8 cellular contexts compared by ENCODE assay signal in genomic region chr11:2268911-2269600, GRCh38. TPM values are rescaled to one million over a fixed set of nuclear protein-coding genes. Genes with fewer than 3 reads are reported as not detected.
A peak's percentile ranks its signal among the peaks of the same experiment; 100 is the strongest.
DNase-seq lines count a peak whose midpoint lies in the region; ATAC-seq and TF ChIP-seq lines count a peak whose summit lies in the region.

No MANE protein-coding gene starts in this region.

- 1 to 3% methylated on average over 20 to 67 of the region's 84 CpGs for WGBS in body of pancreas, 2 donors

- peak; percentile 85 for DNase-seq in T-helper 2 cell treated with Interferon-gamma antibody and Interleukin-4, amounts not matched to agents 5 μg/mL and 100 μg/mL, for 36 hours (ENCODE audit: low spot score)
- DNase-seq in body of pancreas: peak; percentile 38 to 63 (median 55)
- DNase-seq in left lobe of liver (ENCODE audit: low spot score): peak; percentile 49
- DNase-seq in stimulated activated CD4-positive, alpha-beta T cell treated with anti-CD3 and anti-CD28 coated beads, Interleukin-4, amount 100 ng/mL, for 24 hours: peak; percentile 88
- DNase-seq in middle frontal gyrus (ENCODE audit: extremely low spot score, low spot score): no peak

- TF ChIP-seq POLR2A in body of pancreas (IDR thresholded peaks at IDR 0.05): peak; percentile 20 to 52 (median 22)

- H3K27ac Mint-ChIP-seq in T-helper 2 cell treated with Interferon-gamma antibody and Interleukin-4, amounts not matched to agents 5 μg/mL and 100 μg/mL, for 36 hours: no peak overlapping the region

- no peaks in the 10 kb centered on the region for H3K9me3 Mint-ChIP-seq in T-helper 2 cell treated with Interferon-gamma antibody and Interleukin-4, amounts not matched to agents 5 μg/mL and 100 μg/mL, for 36 hours

- POLR2A ChIA-PET in HEK293 (lab: Yijun Ruan, JAX): no interaction called here

- intact Hi-C loops in body of pancreas (cut with DNase I): no loop called here

- H3K27ac ChIP-seq in HEK293 (ENCODE audit: extremely low read depth, low read depth, low read length) (no peak overlapping the region), body of pancreas (peak overlapping the region in 3 of 4 donors; percentile 41 to 63 (median 51))

- peaks cover 0 to 10% of the 10 kb centered on the region in 2 donors for H3K27me3 ChIP-seq in body of pancreas

- peaks cover 36% of the 10 kb centered on the region for H3K27me3 Mint-ChIP-seq in T-helper 2 cell treated with Interferon-gamma antibody and Interleukin-4, amounts not matched to agents 5 μg/mL and 100 μg/mL, for 36 hours (ENCODE audit: low read depth)

- ATAC-seq in body of pancreas: peak; percentile 63
- ATAC-seq in left lobe of liver: peak; percentile 66
- no peak for ATAC-seq in HG03565 (IDR thresholded peaks at IDR 0.05; ENCODE audit: unreplicated experiment)
- ATAC-seq in GM18861 (IDR thresholded peaks at IDR 0.05; ENCODE audit: unreplicated experiment): no peak

- H3K36me3 Mint-ChIP-seq in T-helper 2 cell treated with Interferon-gamma antibody and Interleukin-4, amounts not matched to agents 5 μg/mL and 100 μg/mL, for 36 hours (ENCODE audit: low read depth): no peaks in the 10 kb centered on the region

- CTCF ChIA-PET in HEK293 (lab: Yijun Ruan, JAX): interaction anchor here (0.5 to 1.3 kb wide), 3 partner anchors 10 to 27 kb away, joined by 3 to 4 read pairs (median 3); no protein-coding TSS in a partner anchor

- no peaks in the 10 kb centered on the region for H3K36me3 ChIP-seq in HEK293 (ENCODE audit: control insufficient read depth in 2 of 2, insufficient read depth in 1 of 2, low read length in 2 of 2)
- H3K36me3 ChIP-seq in body of pancreas (replicated peaks in 1 of 2; ENCODE audit: insufficient read depth in 1 of 2, low read depth in 2 of 2): no peaks in the 10 kb centered on the region

- H3K9me3 ChIP-seq in HEK293 (ENCODE audit: control insufficient read depth, insufficient read depth, low read depth, low read length): no peaks in the 10 kb centered on the region
- H3K9me3 ChIP-seq in body of pancreas: no peaks in the 10 kb centered on the region

- H3K4me3 ChIP-seq in HEK293 (ENCODE audit: low read depth, low read length): peak overlapping the region; percentile 34
- H3K4me3 ChIP-seq in body of pancreas: peak overlapping the region in 1 of 2 donors; percentile 19

- H3K4me3 Mint-ChIP-seq in T-helper 2 cell treated with Interferon-gamma antibody and Interleukin-4, amounts not matched to agents 5 μg/mL and 100 μg/mL, for 36 hours: peak overlapping the region; percentile 43

- H3K4me1 Mint-ChIP-seq in T-helper 2 cell treated with Interferon-gamma antibody and Interleukin-4, amounts not matched to agents 5 μg/mL and 100 μg/mL, for 36 hours (ENCODE audit: low read depth): peaks cover 17% of the 10 kb centered on the region

- TF ChIP-seq CTCF in HEK293 (tag by site-specific recombination; IDR thresholded peaks at IDR 0.05) (no peak), body of pancreas (IDR thresholded peaks at IDR 0.05) (no peak)

- no peaks in the 10 kb centered on the region for H3K4me1 ChIP-seq in HEK293 (ENCODE audit: control insufficient read depth, insufficient read depth, low read length)
- H3K4me1 ChIP-seq in body of pancreas: peaks cover 30% of the 10 kb centered on the region

TF ChIP-seq in HEK293, 187 proteins besides CTCF, POLR2A, EP300 and RAD21 (continues in another document):
- TF ChIP-seq ZNF677 (tag by site-specific recombination; IDR thresholded peaks at IDR 0.05): no peak
- TF ChIP-seq PBX3 (CRISPR knock-in tag; IDR thresholded peaks at IDR 0.05): no peak
- TF ChIP-seq KLF9 (tag by site-specific recombination; IDR thresholded peaks at IDR 0.05; ENCODE audit: low read depth): 0 out of 2 replicates have a peak, but pooled peaks have one; percentile 31
- TF ChIP-seq KLF17 (tag by site-specific recombination; IDR thresholded peaks at IDR 0.05): no peak
- peak; percentile 38 for TF ChIP-seq SP2 (tag by site-specific recombination; IDR thresholded peaks at IDR 0.05)
- no peak for TF ChIP-seq ZNF140 (tag by site-specific recombination; IDR thresholded peaks at IDR 0.05)
- peak; percentile 57; the same call in 1 of the 2 replicates for TF ChIP-seq ZBTB20 (tag by site-specific recombination; IDR thresholded peaks at IDR 0.05)
- TF ChIP-seq, protein P1, sequence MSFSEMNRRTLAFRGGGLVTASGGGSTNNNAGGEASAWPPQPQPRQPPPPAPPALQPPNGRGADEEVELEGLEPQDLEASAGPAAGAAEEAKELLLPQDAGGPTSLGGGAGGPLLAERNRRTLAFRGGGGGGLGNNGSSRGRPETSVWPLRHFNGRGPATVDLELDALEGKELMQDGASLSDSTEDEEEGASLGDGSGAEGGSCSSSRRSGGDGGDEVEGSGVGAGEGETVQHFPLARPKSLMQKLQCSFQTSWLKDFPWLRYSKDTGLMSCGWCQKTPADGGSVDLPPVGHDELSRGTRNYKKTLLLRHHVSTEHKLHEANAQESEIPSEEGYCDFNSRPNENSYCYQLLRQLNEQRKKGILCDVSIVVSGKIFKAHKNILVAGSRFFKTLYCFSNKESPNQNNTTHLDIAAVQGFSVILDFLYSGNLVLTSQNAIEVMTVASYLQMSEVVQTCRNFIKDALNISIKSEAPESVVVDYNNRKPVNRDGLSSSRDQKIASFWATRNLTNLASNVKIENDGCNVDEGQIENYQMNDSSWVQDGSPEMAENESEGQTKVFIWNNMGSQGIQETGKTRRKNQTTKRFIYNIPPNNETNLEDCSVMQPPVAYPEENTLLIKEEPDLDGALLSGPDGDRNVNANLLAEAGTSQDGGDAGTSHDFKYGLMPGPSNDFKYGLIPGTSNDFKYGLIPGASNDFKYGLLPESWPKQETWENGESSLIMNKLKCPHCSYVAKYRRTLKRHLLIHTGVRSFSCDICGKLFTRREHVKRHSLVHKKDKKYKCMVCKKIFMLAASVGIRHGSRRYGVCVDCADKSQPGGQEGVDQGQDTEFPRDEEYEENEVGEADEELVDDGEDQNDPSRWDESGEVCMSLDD (tag by site-specific recombination; IDR thresholded peaks at IDR 0.05): no peak
- no peak for TF ChIP-seq YY2 (tag by site-specific recombination; IDR thresholded peaks at IDR 0.05)
- TF ChIP-seq, protein P2, sequence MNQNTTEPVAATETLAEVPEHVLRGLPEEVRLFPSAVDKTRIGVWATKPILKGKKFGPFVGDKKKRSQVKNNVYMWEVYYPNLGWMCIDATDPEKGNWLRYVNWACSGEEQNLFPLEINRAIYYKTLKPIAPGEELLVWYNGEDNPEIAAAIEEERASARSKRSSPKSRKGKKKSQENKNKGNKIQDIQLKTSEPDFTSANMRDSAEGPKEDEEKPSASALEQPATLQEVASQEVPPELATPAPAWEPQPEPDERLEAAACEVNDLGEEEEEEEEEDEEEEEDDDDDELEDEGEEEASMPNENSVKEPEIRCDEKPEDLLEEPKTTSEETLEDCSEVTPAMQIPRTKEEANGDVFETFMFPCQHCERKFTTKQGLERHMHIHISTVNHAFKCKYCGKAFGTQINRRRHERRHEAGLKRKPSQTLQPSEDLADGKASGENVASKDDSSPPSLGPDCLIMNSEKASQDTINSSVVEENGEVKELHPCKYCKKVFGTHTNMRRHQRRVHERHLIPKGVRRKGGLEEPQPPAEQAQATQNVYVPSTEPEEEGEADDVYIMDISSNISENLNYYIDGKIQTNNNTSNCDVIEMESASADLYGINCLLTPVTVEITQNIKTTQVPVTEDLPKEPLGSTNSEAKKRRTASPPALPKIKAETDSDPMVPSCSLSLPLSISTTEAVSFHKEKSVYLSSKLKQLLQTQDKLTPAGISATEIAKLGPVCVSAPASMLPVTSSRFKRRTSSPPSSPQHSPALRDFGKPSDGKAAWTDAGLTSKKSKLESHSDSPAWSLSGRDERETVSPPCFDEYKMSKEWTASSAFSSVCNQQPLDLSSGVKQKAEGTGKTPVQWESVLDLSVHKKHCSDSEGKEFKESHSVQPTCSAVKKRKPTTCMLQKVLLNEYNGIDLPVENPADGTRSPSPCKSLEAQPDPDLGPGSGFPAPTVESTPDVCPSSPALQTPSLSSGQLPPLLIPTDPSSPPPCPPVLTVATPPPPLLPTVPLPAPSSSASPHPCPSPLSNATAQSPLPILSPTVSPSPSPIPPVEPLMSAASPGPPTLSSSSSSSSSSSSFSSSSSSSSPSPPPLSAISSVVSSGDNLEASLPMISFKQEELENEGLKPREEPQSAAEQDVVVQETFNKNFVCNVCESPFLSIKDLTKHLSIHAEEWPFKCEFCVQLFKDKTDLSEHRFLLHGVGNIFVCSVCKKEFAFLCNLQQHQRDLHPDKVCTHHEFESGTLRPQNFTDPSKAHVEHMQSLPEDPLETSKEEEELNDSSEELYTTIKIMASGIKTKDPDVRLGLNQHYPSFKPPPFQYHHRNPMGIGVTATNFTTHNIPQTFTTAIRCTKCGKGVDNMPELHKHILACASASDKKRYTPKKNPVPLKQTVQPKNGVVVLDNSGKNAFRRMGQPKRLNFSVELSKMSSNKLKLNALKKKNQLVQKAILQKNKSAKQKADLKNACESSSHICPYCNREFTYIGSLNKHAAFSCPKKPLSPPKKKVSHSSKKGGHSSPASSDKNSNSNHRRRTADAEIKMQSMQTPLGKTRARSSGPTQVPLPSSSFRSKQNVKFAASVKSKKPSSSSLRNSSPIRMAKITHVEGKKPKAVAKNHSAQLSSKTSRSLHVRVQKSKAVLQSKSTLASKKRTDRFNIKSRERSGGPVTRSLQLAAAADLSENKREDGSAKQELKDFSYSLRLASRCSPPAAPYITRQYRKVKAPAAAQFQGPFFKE (tag by site-specific recombination; IDR thresholded peaks at IDR 0.05; ENCODE audit: borderline replicate concordance): no peak

RNA-seq across cellular contexts. Expression of gene ASCL2, which starts 1.3 kb away (rescaled TPM):
- total RNA-seq in body of pancreas (1 to 10 TPM in 1 of 2 donors, not detected in 1; 3.0 TPM), left lobe of liver (0.83 TPM)

RNA-seq across cellular contexts. Expression of gene C11orf21, which starts 32.7 kb away (rescaled TPM):
- total RNA-seq in body of pancreas: under 1 TPM; 0.26 to 0.33 TPM
- total RNA-seq in left lobe of liver: 0.35 TPM

RNA-seq across cellular contexts. Expression of gene TSPAN32, which starts 32.8 kb away (rescaled TPM):
- total RNA-seq in body of pancreas (1 to 10 TPM in 1 of 2 donors, not detected in 1; 5.9 TPM), left lobe of liver (0.35 TPM)

Comparison
In these comparisons a context has a peak if more than half of its experiments do, and no peak if none do; other contexts are left out.
1. ATAC-seq: peak in body of pancreas (single experiment) and left lobe of liver (single experiment); none in HG03565 (single experiment) and GM18861 (single experiment).